ENCODE assay signal across 8 cellular contexts in genomic region chr3:33437556-33438283, GRCh38. TPM values are rescaled to one million over a fixed set of nuclear protein-coding genes. Genes with fewer than 3 reads are reported as not detected.
A peak's percentile ranks its signal among the peaks of the same experiment; 100 is the strongest.
DNase-seq lines count a peak whose midpoint lies in the region; ATAC-seq and TF ChIP-seq lines count a peak whose summit lies in the region.

No MANE protein-coding gene starts in this region.

- no peaks in the 10 kb centered on the region for H3K9me3 Mint-ChIP-seq in effector memory CD8-positive, alpha-beta T cell

- H3K27ac ChIP-seq in OCI-LY1 (ENCODE audit: low read depth, low read length, poor library complexity, severe bottlenecking) (peak overlapping the region; percentile 20), neural cell (ENCODE audit: low read length) (no peak overlapping the region)

- H3K9me2 ChIP-seq in OCI-LY1 (ENCODE audit: low read depth, low read length) (no peaks in the 10 kb centered on the region), neural cell (ENCODE audit: insufficient read depth, low read length) (no peaks in the 10 kb centered on the region)

- H2AFZ ChIP-seq in OCI-LY1 (ENCODE audit: low read length) (no peak overlapping the region), neural cell (ENCODE audit: low read depth, low read length) (no peak overlapping the region)

- H3K9ac ChIP-seq in OCI-LY1 (ENCODE audit: low read length) (peak overlapping the region; percentile 79), neural cell (ENCODE audit: low read length) (no peak overlapping the region)

- H3K27me3 Mint-ChIP-seq in effector memory CD8-positive, alpha-beta T cell = no peaks in the 10 kb centered on the region

- peak overlapping the region; percentile 85 to 97 for H3K4me3 Mint-ChIP-seq in effector memory CD8-positive, alpha-beta T cell

- DNase-seq in EL (peak; percentile 67), GOT3 (lab: John Stamatoyannopoulos, UW) (no peak)
- DNase-seq in effector memory CD8-positive, alpha-beta T cell = no peak
- DNase-seq in NK-92 treated with Interleukin-12 subunit alpha and Interleukin-12 subunit beta, amount 100 ng/mL, for 24 hours (lab: John Stamatoyannopoulos, UW) = no peak
- DNase-seq in central memory CD4-positive, alpha-beta T cell = no peak

- no peaks in the 10 kb centered on the region for H3F3A ChIP-seq in OCI-LY1 (ENCODE audit: insufficient read depth, low read length)
- H3F3A ChIP-seq in neural cell (ENCODE audit: insufficient read depth, low read length, poor library complexity, severe bottlenecking) = peaks cover 9% of the 10 kb centered on the region

- peaks cover 44% of the 10 kb centered on the region for H3K4me1 ChIP-seq in OCI-LY1 (ENCODE audit: insufficient read depth, low read length, severe bottlenecking)

- TF ChIP-seq RAD21 in neural cell (conservative IDR thresholded peaks at IDR 0.05) = no peak

- H3K36me3 Mint-ChIP-seq in effector memory CD8-positive, alpha-beta T cell (ENCODE audit: insufficient read depth) = peaks cover 20% of the 10 kb centered on the region

- no peak for TF ChIP-seq CTCF in OCI-LY1 (IDR thresholded peaks at IDR 0.05; ENCODE audit: low read length)
- TF ChIP-seq CTCF in neural cell (IDR thresholded peaks at IDR 0.05; ENCODE audit: poor library complexity, severe bottlenecking) = no peak

- H3K4me3 ChIP-seq in OCI-LY1 (ENCODE audit: low read depth, low read length, poor library complexity, severe bottlenecking) (peak overlapping the region; percentile 80), neural cell (ENCODE audit: low read length) (peak overlapping the region; percentile 78)

- no peaks in the 10 kb centered on the region for H4K20me1 ChIP-seq in OCI-LY1 (ENCODE audit: insufficient read depth, low read length)
- peaks cover 8% of the 10 kb centered on the region for H4K20me1 ChIP-seq in neural cell (ENCODE audit: insufficient read depth)

- TF ChIP-seq EP300 in neural cell (conservative IDR thresholded peaks at IDR 0.05; ENCODE audit: poor library complexity, severe bottlenecking) = no peak

- H3K27ac Mint-ChIP-seq in effector memory CD8-positive, alpha-beta T cell = peak overlapping the region; percentile 88

- H3K79me2 ChIP-seq in OCI-LY1 (ENCODE audit: insufficient read depth, low read length) (peaks cover 68% of the 10 kb centered on the region), neural cell (replicated peaks; ENCODE audit: insufficient read depth, low read length) (peaks cover 63% of the 10 kb centered on the region)

- H3K27me3 ChIP-seq in OCI-LY1 (ENCODE audit: insufficient read depth, low read length) (no peaks in the 10 kb centered on the region), neural cell (ENCODE audit: insufficient read depth, low read depth, low read length) (no peaks in the 10 kb centered on the region)

- no peaks in the 10 kb centered on the region for H3K36me3 ChIP-seq in OCI-LY1 (ENCODE audit: insufficient read depth, low read length)
- no peaks in the 10 kb centered on the region for H3K36me3 ChIP-seq in neural cell (ENCODE audit: insufficient read depth, low read length)

- H3K9me3 ChIP-seq in OCI-LY1 (ENCODE audit: low read length) (no peaks in the 10 kb centered on the region), neural cell (ENCODE audit: low read length) (no peaks in the 10 kb centered on the region)

- ATAC-seq in effector memory CD8-positive, alpha-beta T cell (replicated peaks) = no peak
- ATAC-seq in GM21737 (IDR thresholded peaks at IDR 0.05; ENCODE audit: unreplicated experiment) = no peak

- peak overlapping the region; percentile 96 for H3K4me2 ChIP-seq in OCI-LY1 (ENCODE audit: low read length)
- H3K4me2 ChIP-seq in neural cell (ENCODE audit: low read length) = peak overlapping the region; percentile 83

- H3K4me1 Mint-ChIP-seq in effector memory CD8-positive, alpha-beta T cell (ENCODE audit: low read depth in 2 of 2) = peaks cover 42 to 48% of the 10 kb centered on the region in 2 donors

TF ChIP-seq in neural cell, 6 proteins besides CTCF, POLR2A, EP300 and RAD21:
- no peak for TF ChIP-seq SMC3 (conservative IDR thresholded peaks at IDR 0.05; ENCODE audit: poor library complexity)
- no peak for TF ChIP-seq EZH2 (IDR thresholded peaks at IDR 0.05; ENCODE audit: borderline replicate concordance, insufficient read depth, low read length, poor library complexity, severe bottlenecking)
- TF ChIP-seq POLR2AphosphoS5 (IDR thresholded peaks at IDR 0.05) = no peak
- no peak for TF ChIP-seq REST (IDR thresholded peaks at IDR 0.05; ENCODE audit: borderline replicate concordance)
- TF ChIP-seq TAF1 (IDR thresholded peaks at IDR 0.05; ENCODE audit: low read depth) = no peak
- TF ChIP-seq MXI1 (conservative IDR thresholded peaks at IDR 0.05; ENCODE audit: poor library complexity, severe bottlenecking) = no peak

RNA-seq across cellular contexts. Expression of gene UBP1, which starts 2.5 kb away (rescaled TPM):
- polyA plus RNA-seq in neural cell = 59.6 and 74.2 TPM in 2 replicates
- 85.0 and 97.4 TPM in 2 replicates for polyA minus RNA-seq in neural cell
